ENCODE assay signal across 1 cellular context in genomic region chr2:70965506-70965905, GRCh38.
TF ChIP-seq lines count a peak whose summit lies in the region.

No MANE protein-coding gene starts in this region.

TF ChIP-seq in HCT116, 20 proteins besides CTCF, POLR2A, EP300 and RAD21 (continued from another document):
- TF ChIP-seq ZBTB33 (IDR thresholded peaks at IDR 0.05; ENCODE audit: extremely low read depth, insufficient replicate concordance, low read length) (no peak), SRF (IDR thresholded peaks at IDR 0.05; ENCODE audit: low read depth) (no peak), EZH2phosphoT487 (IDR thresholded peaks at IDR 0.05; ENCODE audit: borderline replicate concordance) (no peak), YY1 (IDR thresholded peaks at IDR 0.05; ENCODE audit: extremely low read depth, insufficient replicate concordance, low read depth, low read length) (no peak), REST (IDR thresholded peaks at IDR 0.05; ENCODE audit: low read depth) (no peak), FOSL1 (IDR thresholded peaks at IDR 0.05; ENCODE audit: low read depth) (no peak), MAX (IDR thresholded peaks at IDR 0.05) (no peak), ZFX (IDR thresholded peaks at IDR 0.05) (no peak), SP1 (IDR thresholded peaks at IDR 0.05; ENCODE audit: low read depth) (no peak), ATF3 (IDR thresholded peaks at IDR 0.05) (no peak)
